Comparison of ENCODE assay signal across 14 cellular contexts in genomic region chr11:45818961-45819605, GRCh38.
"Had no signal": no experiment of that assay in that cellular context is flagged by ENCODE, and none has a peak within 500 bp of the region (broad histone marks: within the 10 kb centered on the region; RNA-seq: fewer than 3 reads in every experiment).

No MANE protein-coding gene starts in this region.

- H3K36me3 ChIP-seq: brain microvascular endothelial cell, esophagus muscularis mucosa, left lung, transverse colon had no signal

- H3K27me3 ChIP-seq: brain microvascular endothelial cell, esophagus muscularis mucosa, left lung, transverse colon had no signal

- H3K27ac ChIP-seq: brain microvascular endothelial cell, esophagus muscularis mucosa, left lung, transverse colon had no signal

- ATAC-seq: left lung; natural killer cell treated with Interleukin-12 subunit alpha and Interleukin-12 subunit beta and Interleukin-15 and Interleukin-18, amount 100 ng/mL, for 72 hours had no signal

- H3K4me3 ChIP-seq: esophagus muscularis mucosa, left lung, transverse colon had no signal

- H3K9me3 ChIP-seq: esophagus muscularis mucosa, left lung, transverse colon had no signal

- DNase-seq: activated CD4-positive, alpha-beta T cell treated with anti-CD3 and anti-CD28 coated beads for 48 hours; activated naive CD4-positive, alpha-beta T cell treated with Interleukin-2 at 50 U/mL for 16 hours; anterior cingulate cortex; brain microvascular endothelial cell; cortex of kidney; effector CD4-positive, alpha-beta T cell; hippocampal formation; mammary epithelial cell; stimulated activated naive CD4-positive, alpha-beta T cell treated with Interleukin-2 at 50 U/mL for 16 hours; substantia nigra; transverse colon had no signal

- H3K4me1 ChIP-seq: esophagus muscularis mucosa, left lung, transverse colon had no signal
